8 cellular contexts compared by ENCODE assay signal in the genomic region with DNA sequence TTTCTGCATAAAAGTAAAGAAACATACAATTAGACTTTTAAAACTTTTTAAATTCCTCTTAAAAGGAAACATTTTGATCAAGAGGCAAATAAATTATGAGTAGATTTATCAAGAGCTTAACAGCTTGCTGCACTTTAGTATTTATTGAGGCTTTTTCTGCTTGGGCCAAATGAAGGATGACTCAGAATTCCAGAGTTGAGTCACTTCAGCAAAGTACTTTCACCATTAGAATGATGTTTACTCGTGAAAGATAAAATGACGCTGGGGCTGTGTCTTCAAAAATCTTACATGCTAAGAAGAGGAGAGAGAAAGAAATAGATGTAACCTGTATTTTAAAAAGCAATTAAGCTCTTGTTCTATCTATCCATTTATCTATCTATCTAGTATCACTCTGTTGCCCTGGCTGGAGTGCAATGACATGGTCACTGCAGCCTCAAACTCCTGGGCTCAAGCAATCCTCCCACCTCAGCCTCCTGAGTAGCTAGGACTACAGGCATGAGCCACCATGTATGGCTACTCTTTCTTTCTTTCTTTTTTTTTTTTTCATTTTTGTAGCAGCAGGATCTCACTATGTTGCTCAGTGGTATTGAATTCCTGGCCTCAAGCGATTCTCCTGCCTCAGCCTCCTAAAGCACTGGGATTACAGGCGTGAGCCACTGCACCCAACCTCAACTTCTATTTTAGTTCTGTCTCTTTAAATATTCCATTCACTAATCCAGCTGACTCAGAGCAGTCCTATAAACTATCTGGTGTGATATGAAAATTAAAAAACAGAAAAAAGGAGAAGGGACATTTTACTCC.
DNase-seq lines count a peak whose midpoint lies in the region; ATAC-seq and TF ChIP-seq lines count a peak whose summit lies in the region.

No MANE protein-coding gene starts in this region.

- CTCF ChIA-PET in PC-9 (lab: Charles Lee), result interaction anchor here (0.7 to 1.2 kb wide), 4 partner anchors 24 to 346 kb away, joined by 3 to 6 read pairs (median 4); no protein-coding TSS in a partner anchor
- CTCF ChIA-PET in naive thymus-derived CD4-positive, alpha-beta T cell (lab: Charles Lee), result interaction anchor here (0.6 to 1.0 kb wide), 4 partner anchors 19 to 348 kb away, joined by 3 to 7 read pairs (median 3); no protein-coding TSS in a partner anchor

- H3K4me3 ChIP-seq in PC-9 (no peak overlapping the region), upper lobe of left lung (no peak overlapping the region)
- H3K4me3 ChIP-seq in naive thymus-derived CD4-positive, alpha-beta T cell (ENCODE audit: low read length), result no peak overlapping the region

- H3F3A ChIP-seq in PC-9 (ENCODE audit: insufficient read depth, low read depth), result peaks cover 23% of the 10 kb centered on the region

- H3K27me3 ChIP-seq in PC-9 (ENCODE audit: insufficient read depth, low read depth) (no peaks in the 10 kb centered on the region), upper lobe of left lung (no peaks in the 10 kb centered on the region)
- no peaks in the 10 kb centered on the region for H3K27me3 ChIP-seq in naive thymus-derived CD4-positive, alpha-beta T cell (ENCODE audit: control insufficient read depth in 2 of 2, insufficient read depth in 2 of 2, low read length in 2 of 2)

- POLR2A ChIA-PET in PC-9 (lab: Charles Lee; ENCODE audit: unreplicated experiment), result interaction anchor here (0.7 kb wide), 1 partner anchor 292 kb away, joined by 4 read pairs; no protein-coding TSS in a partner anchor
- POLR2A ChIA-PET in naive thymus-derived CD4-positive, alpha-beta T cell (lab: Charles Lee), result no interaction called here

- H3K27ac ChIP-seq in PC-9 (peak overlapping the region; percentile 86), upper lobe of left lung (peak overlapping the region; percentile 23 to 63 (median 49))
- no peak overlapping the region for H3K27ac ChIP-seq in naive thymus-derived CD4-positive, alpha-beta T cell (ENCODE audit: low read depth, low read length)

- no TSS peak for BruUV-seq in PC-9 (replicated peaks; lab: Mats Ljungman, UMichigan)

- H3K27ac Mint-ChIP-seq in naive thymus-derived CD4-positive, alpha-beta T cell, result peak overlapping the region in 1 of 9 donors; percentile 60

- peaks cover 4% of the 10 kb centered on the region; the same call in 1 of the 2 replicates for H3K9me3 ChIP-seq in PC-9 (ENCODE audit: insufficient read depth, low read depth)
- H3K9me3 ChIP-seq in upper lobe of left lung, result no peaks in the 10 kb centered on the region
- H3K9me3 ChIP-seq in naive thymus-derived CD4-positive, alpha-beta T cell (ENCODE audit: control insufficient read depth in 2 of 3, low read length in 3 of 3), result no peaks in the 10 kb centered on the region

- H3K4me1 Mint-ChIP-seq in naive thymus-derived CD4-positive, alpha-beta T cell, result peaks cover 0 to 15% (median 0%) of the 10 kb centered on the region in 7 donors

- H3K9me2 ChIP-seq in PC-9 (ENCODE audit: insufficient read depth), result no peaks in the 10 kb centered on the region

- 72 to 79% methylated on average over 4 of the region's 4 CpGs for WGBS in upper lobe of left lung, 2 donors

- H3K4me2 ChIP-seq in PC-9, result peak overlapping the region; percentile 60

- H3K4me1 ChIP-seq in PC-9 (replicated peaks; ENCODE audit: insufficient read depth), result peaks cover 45% of the 10 kb centered on the region
- peaks cover 6 to 14% (median 9%) of the 10 kb centered on the region in 4 donors for H3K4me1 ChIP-seq in upper lobe of left lung
- H3K4me1 ChIP-seq in naive thymus-derived CD4-positive, alpha-beta T cell (ENCODE audit: control insufficient read depth in 2 of 2, insufficient read depth in 2 of 2, low read length in 2 of 2), result no peaks in the 10 kb centered on the region

- H3K27me3 Mint-ChIP-seq in naive thymus-derived CD4-positive, alpha-beta T cell, result no peaks in the 10 kb centered on the region

- intact Hi-C loops in PC-9 (cut with micrococcal nuclease; ENCODE audit: unreplicated experiment), result no loop called here
- intact Hi-C loops in naive thymus-derived CD4-positive, alpha-beta T cell (cut with micrococcal nuclease), result loop anchor here (1.0 kb wide), 3 partner anchors 246 to 448 kb away; no protein-coding TSS in a partner anchor

- H3K36me3 Mint-ChIP-seq in naive thymus-derived CD4-positive, alpha-beta T cell, result peaks cover 0 to 13% (median 0%) of the 10 kb centered on the region in 5 donors

- no peak for TF ChIP-seq POLR2A in upper lobe of left lung (IDR thresholded peaks at IDR 0.05)

- no peaks in the 10 kb centered on the region for H3K9me3 Mint-ChIP-seq in naive thymus-derived CD4-positive, alpha-beta T cell

- ATAC-seq in GM19351 (IDR thresholded peaks at IDR 0.05; ENCODE audit: unreplicated experiment) (peak; percentile 74), upper lobe of left lung (ENCODE audit: low FRiP score in 2 of 2) (peak in 1 of 2 donors; percentile 81), GM21717 (IDR thresholded peaks at IDR 0.05; ENCODE audit: unreplicated experiment) (no peak)
- no peak for ATAC-seq in naive thymus-derived CD4-positive, alpha-beta T cell

- TF ChIP-seq CTCF in PC-9 (conservative IDR thresholded peaks at IDR 0.05), result no peak
- TF ChIP-seq CTCF in upper lobe of left lung (IDR thresholded peaks at IDR 0.05), result no peak

- DNase-seq in 8988T (peak; percentile 55), PC-9 (peak in 1 of 2 experiments; percentile 66), glomerular visceral epithelial cell (ENCODE audit: extremely low spot score) (peak; percentile 61), upper lobe of left lung (no peak), NCI-H2196 treated with DMSO at 0.1 percent for 48 hours (lab: John Stamatoyannopoulos, UW; ENCODE audit: unreplicated experiment) (no peak)
- no peak for DNase-seq in naive thymus-derived CD4-positive, alpha-beta T cell

- TF ChIP-seq EP300 in upper lobe of left lung (IDR thresholded peaks at IDR 0.05), result no peak

- no peaks in the 10 kb centered on the region for H3K79me2 ChIP-seq in PC-9 (ENCODE audit: low read depth)

- H2AFZ ChIP-seq in PC-9, result no peak overlapping the region

- no peaks in the 10 kb centered on the region for H4K20me1 ChIP-seq in PC-9 (ENCODE audit: insufficient read depth)

- H3K36me3 ChIP-seq in PC-9 (ENCODE audit: low read depth) (no peaks in the 10 kb centered on the region), upper lobe of left lung (no peaks in the 10 kb centered on the region)
- no peaks in the 10 kb centered on the region for H3K36me3 ChIP-seq in naive thymus-derived CD4-positive, alpha-beta T cell (ENCODE audit: control insufficient read depth in 2 of 3, insufficient read depth in 3 of 3, low read length in 3 of 3)

- H3K4me3 Mint-ChIP-seq in naive thymus-derived CD4-positive, alpha-beta T cell, result no peak overlapping the region

Comparison
In these comparisons a context has a peak if more than half of its experiments do, and no peak if none do; other contexts are left out.
1. DNase-seq: peak in 8988T (single experiment) and glomerular visceral epithelial cell (single experiment); none in upper lobe of left lung (0 of 2), NCI-H2196 treated with DMSO at 0.1 percent for 48 hours (single experiment) and naive thymus-derived CD4-positive, alpha-beta T cell (0 of 9).